In the genomic region with DNA sequence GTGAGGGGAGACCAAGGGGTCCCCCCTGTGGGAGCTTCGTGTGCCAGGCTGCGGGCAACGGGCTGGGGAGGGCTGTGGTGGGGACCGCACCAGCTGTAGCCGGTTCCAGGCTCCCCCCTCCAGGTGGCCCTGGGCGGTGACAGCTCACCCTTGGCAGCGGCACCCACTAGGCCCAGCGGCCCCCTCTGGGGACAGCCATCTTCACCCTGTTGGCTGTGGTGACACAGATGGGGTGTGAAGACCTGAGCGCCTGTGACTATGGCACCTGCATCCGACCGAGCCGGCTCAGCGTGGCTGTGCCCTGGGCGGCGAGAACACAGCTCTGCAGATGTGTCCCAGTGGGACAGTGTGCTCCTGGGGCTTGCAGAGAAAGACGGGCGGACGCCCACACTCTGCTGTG, we compare ENCODE assay signal across 18 cellular contexts. TPM values are rescaled to one million over a fixed set of nuclear protein-coding genes. Genes with fewer than 3 reads are reported as not detected.
DNase-seq lines count a peak whose midpoint lies in the region; ATAC-seq lines count a peak whose summit lies in the region.
"Had no signal": no experiment of that assay in that cellular context is flagged by ENCODE, and none has a peak within 500 bp of the region (broad histone marks: within the 10 kb centered on the region; RNA-seq: fewer than 3 reads in every experiment).

No MANE protein-coding gene starts in this region.

- H3K36me3 ChIP-seq in BLaER1 (no peaks in the 10 kb centered on the region), neuronal stem cell (replicated peaks in 1 of 2; ENCODE audit: control insufficient read depth in 2 of 2, insufficient read depth in 2 of 2, low read length in 2 of 2) (no peaks in the 10 kb centered on the region)

- ATAC-seq in Right ventricle myocardium superior (ENCODE audit: poor library complexity) (peak; percentile 26), GM18867 (IDR thresholded peaks at IDR 0.05; ENCODE audit: unreplicated experiment) (no peak)
- ATAC-seq: GM12878, GM23338 had no signal

- H2BK12ac ChIP-seq in neuronal stem cell (ENCODE audit: low read length), result peak overlapping the region; percentile 7

- H2BK15ac ChIP-seq in neuronal stem cell (ENCODE audit: low read length), result peak overlapping the region; percentile 71

- peaks cover 40% of the 10 kb centered on the region for H4K20me1 ChIP-seq in BLaER1

- peak overlapping the region; percentile 64 for H2AFZ ChIP-seq in neuronal stem cell (ENCODE audit: low read length)
- H2AFZ ChIP-seq: GM23338 had no signal

- H3K9ac ChIP-seq in BLaER1 (no peak overlapping the region; the same call in 1 of the 2 replicates), neuronal stem cell (ENCODE audit: low read depth, low read length, poor library complexity) (peak overlapping the region; percentile 3)

- no peak overlapping the region for H3K4ac ChIP-seq in neuronal stem cell (ENCODE audit: low read length)

- H2BK120ac ChIP-seq in neuronal stem cell (ENCODE audit: low read depth, low read length), result peak overlapping the region; percentile 76

- H3K4me3 ChIP-seq in BLaER1 (peak overlapping the region; percentile 18; the same call in 1 of the 2 replicates), neuronal stem cell (ENCODE audit: low read length in 2 of 2) (no peak overlapping the region)
- H3K4me3 ChIP-seq: GM12878, GM23338, SK-N-MC had no signal

- H2BK5ac ChIP-seq in neuronal stem cell (ENCODE audit: low read length), result peak overlapping the region; percentile 93

- no peak overlapping the region for H4K8ac ChIP-seq in neuronal stem cell (ENCODE audit: low read depth, low read length)

- H3K4me1 ChIP-seq in BLaER1, result peaks cover 57% of the 10 kb centered on the region
- peaks cover 12 to 21% of the 10 kb centered on the region in 2 donors for H3K4me1 ChIP-seq in neuronal stem cell (ENCODE audit: control insufficient read depth in 2 of 2, insufficient read depth in 1 of 2, low read depth in 1 of 2, low read length in 2 of 2)

- peaks cover 41% of the 10 kb centered on the region for H3K27me3 ChIP-seq in BLaER1
- H3K27me3 ChIP-seq in neuronal stem cell (ENCODE audit: control insufficient read depth in 3 of 3, insufficient read depth in 3 of 3, low read depth in 1 of 3, low read length in 3 of 3), result peaks cover 0 to 35% (median 0%) of the 10 kb centered on the region in 3 experiments

- no peak overlapping the region for H3K23ac ChIP-seq in neuronal stem cell (ENCODE audit: low read depth, low read length, poor library complexity)

- H3K27ac ChIP-seq in BLaER1, result peak overlapping the region; percentile 75; the same call in 1 of the 2 replicates
- no peak overlapping the region for H3K27ac ChIP-seq in neuronal stem cell (replicated peaks; ENCODE audit: low read length)
- H3K27ac ChIP-seq: SK-N-MC had no signal

- H3K79me1 ChIP-seq in neuronal stem cell (ENCODE audit: low read depth, low read length), result no peaks in the 10 kb centered on the region

- no peak overlapping the region for H4K91ac ChIP-seq in neuronal stem cell (ENCODE audit: low read depth, low read length, poor library complexity)

- peak overlapping the region; percentile 100 for H2AK5ac ChIP-seq in neuronal stem cell (ENCODE audit: low read depth, low read length)

- intact Hi-C loops in Right ventricle myocardium superior (cut with DNase I), result no loop called here

- H3K4me2 ChIP-seq in BLaER1 (peak overlapping the region; percentile 92), neuronal stem cell (ENCODE audit: insufficient read depth, low read length, poor library complexity, severe bottlenecking) (no peak overlapping the region)
- H3K4me2 ChIP-seq: GM23338 had no signal

- no CpG with 5 or more reads among the region's 18 CpGs for WGBS in neuronal stem cell (ENCODE audit: extremely low coverage in 2 of 2, insufficient read length in 2 of 2, insufficient replicate concordance in 1 of 2), 2 donors

- peak overlapping the region; percentile 31 for H3K14ac ChIP-seq in neuronal stem cell (ENCODE audit: low read length)

- H3K9me3 ChIP-seq in BLaER1, result peaks cover 2% of the 10 kb centered on the region
- no peaks in the 10 kb centered on the region for H3K9me3 ChIP-seq in neuronal stem cell (replicated peaks in 1 of 2; ENCODE audit: control insufficient read depth in 2 of 2, insufficient read depth in 1 of 2, low read depth in 1 of 2, low read length in 2 of 2)

- H3K18ac ChIP-seq in neuronal stem cell (ENCODE audit: low read length), result peak overlapping the region; percentile 64

- DNase-seq in NAMALWA (ENCODE audit: low spot score) (peak; percentile 88), Right ventricle myocardium superior (no peak), neuronal stem cell (ENCODE audit: low spot score) (no peak), HK-2 (ENCODE audit: unreplicated experiment) (no peak), mucosa of gallbladder (ENCODE audit: low spot score) (no peak)
- DNase-seq in activated effector memory CD4-positive, alpha-beta T cell treated with anti-CD3 and anti-CD28 coated beads, Interleukin-2, amount 50 U/mL, for 16 hours, result no peak
- DNase-seq: DMS53, NCI-H1436, NCI-H2081 treated with DMSO at 0.1 percent for 48 hours, NCI-H524, PC-3 had no signal

RNA-seq across cellular contexts. Expression of gene C1QTNF8, which starts 1.1 kb away (rescaled TPM):
- 0.13 TPM for total RNA-seq in Right ventricle myocardium superior
- not detected for polyA plus RNA-seq in neuronal stem cell (2013, experiment 1 of 2)
- polyA plus RNA-seq in neuronal stem cell (2013, experiment 2 of 2), result not detected
- not detected for total RNA-seq in mucosa of gallbladder
- total RNA-seq: GM12878, GM23338, PC-3 had no signal
- polyA plus RNA-seq: GM12878, GM23338, IgD-negative memory B cell had no signal

RNA-seq across cellular contexts. Expression of gene SSTR5, which starts 24.6 kb away (rescaled TPM):
- total RNA-seq in Right ventricle myocardium superior (20.8 TPM), mucosa of gallbladder (5.8 TPM)
- polyA plus RNA-seq in neuronal stem cell (2013, experiment 1 of 2), result not detected
- polyA plus RNA-seq in neuronal stem cell (2013, experiment 2 of 2), result not detected
- total RNA-seq: G401, GM12878 had no signal
- polyA plus RNA-seq: GM12878, IgD-negative memory B cell had no signal

RNA-seq across cellular contexts. Expression of gene CACNA1H, which starts 55.8 kb away (rescaled TPM):
- 4.2 TPM for total RNA-seq in Right ventricle myocardium superior
- 21.5 TPM for polyA plus RNA-seq in neuronal stem cell (2013, experiment 1 of 2)
- polyA plus RNA-seq in neuronal stem cell (2013, experiment 2 of 2), result 21.7 TPM
- total RNA-seq in mucosa of gallbladder, result 133 TPM
- polyA plus RNA-seq: IgD-negative memory B cell had no signal

Comparison
In these comparisons a context has a peak if more than half of its experiments do, and no peak if none do; other contexts are left out.
1. RNA of gene CACNA1H, which starts 55.8 kb away (total RNA-seq): 133 TPM in mucosa of gallbladder (single experiment); 4.2 TPM in Right ventricle myocardium superior (single experiment); every median in the first group is over 10 times any median in the second.